In genomic region chr1:11391327-11391726, GRCh38 we compare ENCODE assay signal across 26 cellular contexts.
"Had no signal": no experiment of that assay in that cellular context is flagged by ENCODE, and none has a peak within 500 bp of the region (broad histone marks: within the 10 kb centered on the region; RNA-seq: fewer than 3 reads in every experiment).

No MANE protein-coding gene starts in this region.

- FAIRE-seq: islet of Langerhans, kidney, pancreas, small intestine had no signal

- ATAC-seq: left colon; left lung; lower lobe of right lung; naive thymus-derived CD8-positive, alpha-beta T cell; pancreas; right cardiac atrium; upper lobe of right lung had no signal

- H2AFZ ChIP-seq: neural progenitor cell had no signal

- H3K4me2 ChIP-seq: neural progenitor cell had no signal

- H3K36me3 ChIP-seq: left lung, lower lobe of right lung, neural progenitor cell, neutrophil, pancreas, prostate gland, sigmoid colon, spleen, suprapubic skin, thoracic aorta, tibial artery, upper lobe of right lung, uterus had no signal

- DNase-seq: immature natural killer cell; kidney; left colon; left lung; lower lobe of right lung; mammary epithelial cell; mesenchymal stem cell; naive thymus-derived CD8-positive, alpha-beta T cell; pancreas; retina; right cardiac atrium; sigmoid colon; small intestine; stimulated activated CD4-positive, alpha-beta T cell treated with anti-CD3 and anti-CD28 coated beads, Interleukin-4, amount 100 ng/mL, for 24 hours; stimulated activated naive CD4-positive, alpha-beta T cell; tibial artery; trophoblast cell; upper lobe of right lung; uterus had no signal

- H3K4me1 ChIP-seq: left lung, lower lobe of right lung, neural progenitor cell, pancreas, prostate gland, sigmoid colon, spleen, suprapubic skin, tibial artery, upper lobe of right lung, uterus had no signal

- H3K27ac ChIP-seq: left lung, lower lobe of right lung, neural progenitor cell, neutrophil, pancreas, prostate gland, sigmoid colon, spleen, suprapubic skin, thoracic aorta, tibial artery, upper lobe of right lung, uterus had no signal

- H3K9ac ChIP-seq: neural progenitor cell had no signal

- H3K4me3 ChIP-seq: left lung, lower lobe of right lung, neural progenitor cell, pancreas, prostate gland, sigmoid colon, spleen, suprapubic skin, thoracic aorta, tibial artery, upper lobe of right lung, uterus had no signal

- H3K9me3 ChIP-seq: left lung, lower lobe of right lung, neutrophil, pancreas, prostate gland, sigmoid colon, spleen, suprapubic skin, thoracic aorta, tibial artery, upper lobe of right lung, uterus had no signal

- H3K27me3 ChIP-seq: neural progenitor cell, pancreas, uterus had no signal
